In the genomic region with DNA sequence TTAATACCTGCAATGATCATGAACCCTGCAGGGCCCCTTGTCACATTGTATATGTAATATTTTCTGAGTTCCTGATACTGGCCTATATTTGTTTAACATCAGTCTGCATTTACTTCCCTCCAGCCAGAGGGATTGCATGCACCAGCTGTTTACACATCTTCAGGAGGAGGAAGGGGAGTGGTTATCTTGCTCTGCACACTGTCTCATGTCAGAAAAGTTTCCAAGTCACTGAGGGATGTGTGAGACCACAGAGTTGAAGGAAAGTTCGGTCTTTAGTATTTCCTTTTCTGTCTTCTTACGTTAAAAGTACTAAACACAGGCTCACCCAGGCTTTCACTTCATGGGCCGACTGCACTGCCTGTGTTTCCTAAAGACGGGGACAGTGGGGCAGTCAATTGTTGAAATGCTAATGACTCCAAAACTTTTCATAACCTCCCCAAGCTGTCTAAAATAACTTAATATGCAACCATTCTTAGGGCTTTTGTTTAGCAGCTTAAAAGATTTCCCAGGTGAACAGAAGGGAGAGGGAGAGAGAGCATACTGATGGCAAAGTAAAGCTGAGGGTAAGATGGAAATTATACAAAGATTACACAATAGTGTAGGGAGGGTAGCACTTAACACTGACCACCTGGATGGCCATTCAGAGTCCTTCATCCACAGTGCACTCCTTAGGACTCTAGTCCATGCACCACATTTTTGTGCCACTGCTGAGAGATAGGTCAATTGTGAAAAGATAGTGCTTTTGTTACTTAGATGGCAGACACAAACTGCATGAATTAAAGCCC, we compare ENCODE assay signal across 8 cellular contexts.
A peak's percentile ranks its signal among the peaks of the same experiment; 100 is the strongest.
DNase-seq lines count a peak whose midpoint lies in the region; ATAC-seq, FAIRE-seq and TF ChIP-seq lines count a peak whose summit lies in the region.

No MANE protein-coding gene starts in this region.

- H3K79me1 ChIP-seq in H1 (ENCODE audit: low read depth, low read length) = no peaks in the 10 kb centered on the region

- H4K5ac ChIP-seq in H1 (ENCODE audit: insufficient read length, low read depth, low read length) = no peak overlapping the region

- H4K91ac ChIP-seq in H1 (replicated peaks; ENCODE audit: insufficient read length, low read length) = no peak overlapping the region

- H3K4me1 ChIP-seq in Loucy (ENCODE audit: insufficient read depth, low read length, poor library complexity, severe bottlenecking) = peaks cover 84% of the 10 kb centered on the region
- peaks cover 0 to 5% (median 2%) of the 10 kb centered on the region in 4 experiments; a peak in 3 of 7 replicates for H3K4me1 ChIP-seq in H1 (replicated peaks in 1 of 4; ENCODE audit: control insufficient read depth in 3 of 4, insufficient read depth in 4 of 4, low read length in 3 of 4)
- no peaks in the 10 kb centered on the region for H3K4me1 ChIP-seq in GM23338 (ENCODE audit: insufficient read depth)

- H3K36me3 ChIP-seq in Loucy (ENCODE audit: insufficient read depth, low read length) (no peaks in the 10 kb centered on the region), H1 (ENCODE audit: control insufficient read depth in 2 of 4, insufficient read depth in 4 of 4, low read length in 3 of 4) (no peaks in the 10 kb centered on the region), GM23338 (ENCODE audit: insufficient read depth) (no peaks in the 10 kb centered on the region)

- no peak overlapping the region for H3K14ac ChIP-seq in H1 (ENCODE audit: insufficient read length)

- H2AK5ac ChIP-seq in H1 (ENCODE audit: low read depth, low read length) = no peak overlapping the region

- H2AFZ ChIP-seq in Loucy (ENCODE audit: low read length) = peak overlapping the region; percentile 71
- H2AFZ ChIP-seq in H1 (ENCODE audit: low read length) = peak overlapping the region; percentile 93
- H2AFZ ChIP-seq in GM23338 = no peak overlapping the region

- no peak for FAIRE-seq in H1 (lab: Jason Lieb, UNC)

- no peaks in the 10 kb centered on the region for H3K9me3 Mint-ChIP-seq in GM23338

- H2BK12ac ChIP-seq in H1 (ENCODE audit: low read depth, low read length) = no peak overlapping the region; the same call in 1 of the 2 replicates

- CTCF ChIA-PET in H1 (lab: Charles Lee; ENCODE audit: partially characterized antibody) = interaction anchor here (1.4 kb wide), 2 partner anchors 10 to 51 kb away, joined by 3 to 6 read pairs; no protein-coding TSS in a partner anchor

- 0 out of 2 replicates have a peak overlapping the region, but pooled peaks have one; percentile 43 for H2BK20ac ChIP-seq in H1 (ENCODE audit: low read length)

- H3K23ac ChIP-seq in H1 (ENCODE audit: insufficient read length) = no peak overlapping the region

- H4K20me1 ChIP-seq in Loucy (ENCODE audit: insufficient read depth, low read length, poor library complexity, severe bottlenecking) (no peaks in the 10 kb centered on the region), H1 (replicated peaks in 1 of 2; ENCODE audit: control insufficient read depth in 1 of 2, insufficient read depth in 2 of 2, low read length in 2 of 2) (no peaks in the 10 kb centered on the region), GM23338 (replicated peaks; ENCODE audit: insufficient read depth) (no peaks in the 10 kb centered on the region)

- H3K9ac ChIP-seq in Loucy (ENCODE audit: low read depth, low read length, poor library complexity, severe bottlenecking) = peak overlapping the region; percentile 76
- H3K9ac ChIP-seq in H1 (replicated peaks in 1 of 4; ENCODE audit: extremely low read depth in 1 of 4, low read depth in 3 of 4, low read length in 3 of 4) = no peak overlapping the region

- TF ChIP-seq POLR2A in H1 (IDR thresholded peaks at IDR 0.05; ENCODE audit: control extremely low read depth in 1 of 2, low read depth in 2 of 2, low read length in 2 of 2) = no peak

- H3K9me3 ChIP-seq in Loucy (ENCODE audit: insufficient read depth, low read depth, low read length) = no peaks in the 10 kb centered on the region
- no peaks in the 10 kb centered on the region for H3K9me3 ChIP-seq in H1 (ENCODE audit: insufficient read depth in 2 of 2, low read depth in 1 of 2, low read length in 1 of 2)

- H3K4me3 Mint-ChIP-seq in GM23338 = no peak overlapping the region

- H2BK5ac ChIP-seq in H1 (ENCODE audit: low read depth, low read length) = no peak overlapping the region

- H3K4me2 ChIP-seq in Loucy (ENCODE audit: low read depth, low read length, poor library complexity, severe bottlenecking) (peak overlapping the region; percentile 81), H1 (ENCODE audit: insufficient read depth in 1 of 2, low read depth in 2 of 2, low read length in 2 of 2) (no peak overlapping the region), GM23338 (no peak overlapping the region)

- intact Hi-C loops in sciatic nerve (cut with DNase I) = no loop called here

- WGBS in H1 (ENCODE audit: extremely low coverage in 1 of 2, insufficient coverage in 1 of 2, insufficient read length in 1 of 2, insufficient replicate concordance in 2 of 2, low coverage in 1 of 2, low lambda C conversion rate in 2 of 2, missing lambda C conversion rate in 1 of 2), 2 experiments = 64% methylated on average over 4 of the region's 4 CpGs; no CpG with 5 or more reads in 1 of the 2 experiments

- H3K4me3 ChIP-seq in Loucy (ENCODE audit: low read length, poor library complexity, severe bottlenecking) (peak overlapping the region; percentile 61), H1 (ENCODE audit: extremely low read depth in 1 of 4, insufficient read depth in 2 of 4, low read depth in 3 of 4, low read length in 4 of 4) (no peak overlapping the region), GM23338 (no peak overlapping the region)

- peaks cover 13% of the 10 kb centered on the region; the same call in 1 of the 2 replicates for H3F3A ChIP-seq in Loucy (ENCODE audit: low read depth)
- H3F3A ChIP-seq in GM23338 (replicated peaks; ENCODE audit: low read depth) = no peaks in the 10 kb centered on the region

- no peak overlapping the region for H3K4ac ChIP-seq in H1 (replicated peaks; ENCODE audit: insufficient read length, low read depth, low read length)

- H3K23me2 ChIP-seq in H1 (ENCODE audit: low read depth, low read length) = no peaks in the 10 kb centered on the region

- H2BK120ac ChIP-seq in H1 (replicated peaks; ENCODE audit: low read depth, low read length) = no peak overlapping the region

- H3K36me3 Mint-ChIP-seq in GM23338 (ENCODE audit: low read depth) = no peaks in the 10 kb centered on the region

- H3K27ac ChIP-seq in H1 (ENCODE audit: low read depth, low read length) = no peak overlapping the region
- no peak overlapping the region for H3K27ac ChIP-seq in GM23338 (ENCODE audit: low read depth)

- H3K27me3 ChIP-seq in Loucy (ENCODE audit: insufficient read depth, low read length, poor library complexity, severe bottlenecking) (no peaks in the 10 kb centered on the region), H1 (replicated peaks in 1 of 4; ENCODE audit: control insufficient read depth in 3 of 4, extremely low read depth in 1 of 4, insufficient read depth in 3 of 4, low read length in 3 of 4) (no peaks in the 10 kb centered on the region), GM23338 (ENCODE audit: insufficient read depth) (no peaks in the 10 kb centered on the region)

- POLR2A ChIA-PET in H1 (lab: Charles Lee; ENCODE audit: partially characterized antibody) = no interaction called here

- no peak overlapping the region for H3K18ac ChIP-seq in H1 (ENCODE audit: extremely low read depth, low read length)

- no peak for TF ChIP-seq CTCF in Loucy (conservative IDR thresholded peaks at IDR 0.05; ENCODE audit: low read length)
- TF ChIP-seq CTCF in H1 (IDR thresholded peaks at IDR 0.05; ENCODE audit: control extremely low read depth in 1 of 3, insufficient read depth in 1 of 3, low read depth in 1 of 3, low read length in 3 of 3) = no peak
- no peak for TF ChIP-seq CTCF in GM23338 (conservative IDR thresholded peaks at IDR 0.05; ENCODE audit: low read depth in 2 of 2)

- TF ChIP-seq EP300 in H1 (IDR thresholded peaks at IDR 0.05; ENCODE audit: borderline replicate concordance in 1 of 2, low read depth in 2 of 2, low read length in 2 of 2) = no peak

- H3K79me2 ChIP-seq in Loucy (ENCODE audit: insufficient read depth, low read length) (no peaks in the 10 kb centered on the region), H1 (ENCODE audit: control insufficient read depth in 1 of 2, insufficient read depth in 2 of 2, low read length in 2 of 2) (no peaks in the 10 kb centered on the region), GM23338 (replicated peaks; ENCODE audit: insufficient read depth) (no peaks in the 10 kb centered on the region)

- ATAC-seq in GM19395 (IDR thresholded peaks at IDR 0.05; ENCODE audit: unreplicated experiment) (peak; percentile 67), sciatic nerve (peak; percentile 87), GM23338 (no peak), HG03469 (IDR thresholded peaks at IDR 0.05; ENCODE audit: unreplicated experiment) (no peak)

- no peak overlapping the region for H3K56ac ChIP-seq in H1 (replicated peaks; ENCODE audit: insufficient read length, low read depth, low read length)

- H2BK15ac ChIP-seq in H1 (ENCODE audit: low read length) = no peak overlapping the region

- DNase-seq in H1 (ENCODE audit: low read depth in 1 of 2, low spot score in 2 of 2) (no peak), sciatic nerve (ENCODE audit: low spot score) (no peak), NCI-H2196 treated with DMSO at 0.1 percent for 48 hours (lab: John Stamatoyannopoulos, UW; ENCODE audit: unreplicated experiment) (no peak), GM23338 (ENCODE audit: low spot score) (no peak)
- DNase-seq in NK-92 treated with Interleukin-12 subunit alpha and Interleukin-12 subunit beta, amount 100 ng/mL, for 24 hours (lab: John Stamatoyannopoulos, UW) = no peak

- peaks cover 3% of the 10 kb centered on the region for H3K27me3 Mint-ChIP-seq in GM23338 (ENCODE audit: insufficient read depth, low read depth, poor library complexity)

- no peak overlapping the region for H3K27ac Mint-ChIP-seq in GM23338

- no peak for TF ChIP-seq RAD21 in H1 (IDR thresholded peaks at IDR 0.05 in 1 of 2, conservative IDR thresholded peaks at IDR 0.05 in 1 of 2; ENCODE audit: low read depth in 2 of 2, low read length in 2 of 2)

- H3K9me2 ChIP-seq in Loucy (replicated peaks; ENCODE audit: low read depth, low read length) (no peaks in the 10 kb centered on the region), GM23338 (ENCODE audit: insufficient read depth) (no peaks in the 10 kb centered on the region)

- H4K8ac ChIP-seq in H1 (ENCODE audit: extremely low read depth, insufficient read depth, low read length) = no peak overlapping the region

- H3K4me1 Mint-ChIP-seq in GM23338 = peaks cover 8% of the 10 kb centered on the region; the same call in 2 of the 3 replicates

TF ChIP-seq in H1, 55 proteins besides CTCF, POLR2A, EP300 and RAD21 (continues in another document):
- no peak for TF ChIP-seq TEAD4 (IDR thresholded peaks at IDR 0.05; ENCODE audit: low read depth, low read length)
- TF ChIP-seq RFX5 (IDR thresholded peaks at IDR 0.05; ENCODE audit: borderline replicate concordance, low read depth, low read length) = no peak
- TF ChIP-seq SP1 (IDR thresholded peaks at IDR 0.05; ENCODE audit: low read depth, low read length) = no peak

TF ChIP-seq in GM23338, 12 proteins besides CTCF, POLR2A, EP300 and RAD21 (continues in another document):
- no peak for TF ChIP-seq JUNB (IDR thresholded peaks at IDR 0.05; ENCODE audit: unreplicated experiment)

Comparison
In these comparisons a context has a peak if more than half of its experiments do, and no peak if none do; other contexts are left out.
1. ATAC-seq: peak in GM19395 (single experiment) and sciatic nerve (single experiment); none in GM23338 (single experiment) and HG03469 (single experiment).